Comparison of ENCODE assay signal across 1 cellular context in genomic region chr14:105467249-105467941, GRCh38.
TF ChIP-seq lines count a peak whose summit lies in the region.

No MANE protein-coding gene starts in this region.

TF ChIP-seq in HEK293, 187 proteins besides CTCF, POLR2A, EP300 and RAD21 (continued from another document):
- TF ChIP-seq ZNF391 (tag by site-specific recombination; IDR thresholded peaks at IDR 0.05; ENCODE audit: borderline replicate concordance, low read depth): no peak
